Comparison of ENCODE assay signal across 9 cellular contexts in the genomic region with DNA sequence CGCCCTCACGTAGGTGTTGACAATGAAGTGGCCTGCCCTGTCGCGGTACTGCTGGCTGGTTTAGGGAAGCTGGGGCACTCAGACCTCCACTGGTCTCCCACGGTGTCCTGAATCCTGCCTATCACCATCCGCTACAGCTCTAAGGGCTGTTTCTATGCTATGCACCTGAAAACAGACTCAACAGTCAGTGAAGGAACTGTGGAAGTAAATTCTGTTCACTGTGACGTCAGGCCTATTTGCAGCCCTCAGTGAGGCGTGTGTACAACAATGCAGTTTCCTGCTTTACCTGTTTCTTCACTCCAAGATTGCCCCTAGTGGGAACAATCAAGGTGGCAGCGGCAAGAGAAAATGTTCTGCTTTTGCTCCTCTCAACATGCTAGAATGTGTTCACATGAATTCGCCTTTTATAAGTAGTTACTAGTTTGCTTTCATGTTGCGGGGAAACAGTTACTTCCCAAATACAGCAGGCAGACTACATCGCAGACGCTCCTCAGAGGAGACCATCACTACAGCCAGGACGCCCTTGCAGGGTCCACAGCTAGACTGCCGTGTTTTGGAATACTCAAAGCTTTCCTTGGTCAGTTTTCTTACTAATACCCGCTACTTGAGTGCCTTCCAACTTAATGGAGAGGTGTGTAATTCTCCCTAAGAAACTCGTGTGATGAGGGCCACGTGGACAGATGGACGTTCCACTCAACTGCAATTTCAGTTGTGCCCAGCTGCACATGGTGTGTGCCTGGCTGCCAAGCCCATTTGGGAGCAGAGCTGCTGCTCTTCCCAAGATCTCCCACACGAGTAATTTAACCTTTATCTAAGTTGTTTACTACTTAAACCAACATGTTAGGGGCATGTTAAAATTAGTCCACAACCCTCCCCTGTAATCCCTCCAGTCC. TPM values are rescaled to one million over a fixed set of nuclear protein-coding genes. Genes with fewer than 3 reads are reported as not detected.
A peak's percentile ranks its signal among the peaks of the same experiment; 100 is the strongest.
DNase-seq lines count a peak whose midpoint lies in the region; FAIRE-seq and TF ChIP-seq lines count a peak whose summit lies in the region.
"Had no signal": no experiment of that assay in that cellular context is flagged by ENCODE, and none has a peak within 500 bp of the region (broad histone marks: within the 10 kb centered on the region; RNA-seq: fewer than 3 reads in every experiment).

No MANE protein-coding gene starts in this region.

- no peak overlapping the region for H2AFZ ChIP-seq in GM23248

- TF ChIP-seq CTCF in dorsolateral prefrontal cortex (IDR thresholded peaks at IDR 0.05 in 54 of 56, conservative IDR thresholded peaks at IDR 0.05 in 2 of 56; ENCODE audit: low read depth in 1 of 56, partially characterized antibody in 56 of 56), result no peak

- peaks cover 45% of the 10 kb centered on the region for H3K36me3 ChIP-seq in GM23248 (ENCODE audit: low read depth)

- H3K27ac ChIP-seq in GM23248, result no peak overlapping the region
- peak overlapping the region in 34 of 59 donors; percentile 1 to 67 (median 45) for H3K27ac ChIP-seq in dorsolateral prefrontal cortex

- no peaks in the 10 kb centered on the region for H3K4me1 ChIP-seq in GM23248 (ENCODE audit: insufficient read depth)

- H3K4me3 ChIP-seq in GM23248, result no peak overlapping the region
- H3K4me3 ChIP-seq in dorsolateral prefrontal cortex, result peak overlapping the region in 4 of 59 donors; percentile 3 to 38 (median 6)

- intact Hi-C loops in dorsolateral prefrontal cortex (cut with DNase I), result loop anchor here in 1 of 2 donors (2.0 kb wide), 1 partner anchor 108 kb away; no protein-coding TSS in a partner anchor

- peaks cover 22% of the 10 kb centered on the region for H3F3A ChIP-seq in GM23248 (ENCODE audit: insufficient read depth)

- no peaks in the 10 kb centered on the region for H3K9me2 ChIP-seq in GM23248 (ENCODE audit: insufficient read depth)

- no peak overlapping the region for H3K4me2 ChIP-seq in GM23248 (ENCODE audit: unreplicated experiment)

- no peak overlapping the region for H3K9ac ChIP-seq in GM23248

- H3K27me3 ChIP-seq in GM23248 (replicated peaks; ENCODE audit: insufficient read depth) (no peaks in the 10 kb centered on the region), dorsolateral prefrontal cortex (no peaks in the 10 kb centered on the region)

- DNase-seq in COLO668 (lab: John Stamatoyannopoulos, UW; ENCODE audit: unreplicated experiment), result peak; percentile 46
- peak; percentile 30 for DNase-seq in GM23248
- DNase-seq in NCI-H524 (lab: John Stamatoyannopoulos, UW), result peak; percentile 79 to 88
- DNase-seq in dorsolateral prefrontal cortex, result peak in 1 of 10 donors; percentile 30
- DNase-seq in renal cortical epithelial cell (ENCODE audit: low read depth), result peak; percentile 55
- DNase-seq in inferior parietal cortex (ENCODE audit: extremely low spot score), result no peak
- no peak for DNase-seq in RCC 7860 (ENCODE audit: low spot score)
- DNase-seq in hippocampal formation (lab: John Stamatoyannopoulos, UW), result no peak

- in situ Hi-C loops in GM23248 (cut with MboI), result no loop called here

- H4K20me1 ChIP-seq in GM23248 (ENCODE audit: insufficient read depth), result peaks cover 2% of the 10 kb centered on the region; the same call in 1 of the 2 replicates

- no peak for FAIRE-seq in RCC 7860 (lab: Jason Lieb, UNC)
- FAIRE-seq: islet of Langerhans had no signal

- H3K79me2 ChIP-seq in GM23248 (ENCODE audit: insufficient read depth), result peaks cover 26% of the 10 kb centered on the region

- no peaks in the 10 kb centered on the region for H3K9me3 ChIP-seq in GM23248 (ENCODE audit: low read depth)

- WGBS in GM23248 (ENCODE audit: low coverage in 1 of 2, low lambda C conversion rate in 2 of 2, missing lambda C conversion rate in 2 of 2), 2 experiments, result 49 to 53% methylated on average over 20 of the region's 20 CpGs

RNA-seq across cellular contexts. Expression of a gene that starts 25.4 kb away (rescaled TPM):
- 28.6 and 37.1 TPM in 2 replicates for total RNA-seq in GM23248 (2014; rRNA removed; shearing (Covaris generic))
- 15.5 and 16.2 TPM in 2 replicates for polyA plus RNA-seq in GM23248 (2016; fragmentation: Nextera tagmentation; extraction: Ambion mirVana)
- total RNA-seq in dorsolateral prefrontal cortex, result 10 to 100 TPM; 37.4 to 68.3 (median 49.5) TPM
- 25.7 and 58.1 TPM in 2 replicates for total RNA-seq in renal cortical epithelial cell

RNA-seq across cellular contexts. Expression of a gene that starts 37.0 kb away (rescaled TPM):
- total RNA-seq in GM23248 (2014; rRNA removed; shearing (Covaris generic)), result 29.1 and 31.0 TPM in 2 replicates
- 17.5 and 17.6 TPM in 2 replicates for polyA plus RNA-seq in GM23248 (2016; fragmentation: Nextera tagmentation; extraction: Ambion mirVana)
- total RNA-seq in dorsolateral prefrontal cortex, result 10 to 100 TPM; 27.0 to 46.6 (median 36.3) TPM
- total RNA-seq in renal cortical epithelial cell, result 37.0 and 47.5 TPM in 2 replicates

RNA-seq across cellular contexts. Expression of a gene that starts 39.3 kb away (rescaled TPM):
- 17.5 and 18.5 TPM in 2 replicates for total RNA-seq in GM23248 (2014; rRNA removed; shearing (Covaris generic))
- polyA plus RNA-seq in GM23248 (2016; fragmentation: Nextera tagmentation; extraction: Ambion mirVana), result 1.2 and 1.7 TPM in 2 replicates
- total RNA-seq in dorsolateral prefrontal cortex (10 to 100 TPM; 15.1 to 52.2 (median 27.7) TPM), renal cortical epithelial cell (10.4 and 11.7 TPM in 2 replicates)

RNA-seq across cellular contexts. Expression of a gene that starts 51.6 kb away (rescaled TPM):
- 11.1 and 19.5 TPM in 2 replicates for total RNA-seq in GM23248 (2014; rRNA removed; shearing (Covaris generic))
- polyA plus RNA-seq in GM23248 (2016; fragmentation: Nextera tagmentation; extraction: Ambion mirVana), result 17.7 and 23.2 TPM in 2 replicates
- total RNA-seq in dorsolateral prefrontal cortex (10 to 100 TPM in 1 of 120 experiments, 1 to 10 TPM in 115, under 1 TPM in 4; 0.58 to 11.1 (median 2.8) TPM), renal cortical epithelial cell (0.65 and 3.3 TPM in 2 replicates)

Comparison
In these comparisons a context has a peak if more than half of its experiments do, and no peak if none do; other contexts are left out.
1. DNase-seq: peak in COLO668 (single experiment), GM23248 (single experiment), NCI-H524 (2 of 2) and renal cortical epithelial cell (single experiment); none in inferior parietal cortex (single experiment), RCC 7860 (single experiment) and hippocampal formation (0 of 2).